ENCODE assay signal across 17 cellular contexts in genomic region chr17:43033947-43034622, GRCh38. TPM values are rescaled to one million over a fixed set of nuclear protein-coding genes. Genes with fewer than 3 reads are reported as not detected.
DNase-seq lines count a peak whose midpoint lies in the region; ATAC-seq and TF ChIP-seq lines count a peak whose summit lies in the region.
"Had no signal": no experiment of that assay in that cellular context is flagged by ENCODE, and none has a peak within 500 bp of the region (broad histone marks: within the 10 kb centered on the region; RNA-seq: fewer than 3 reads in every experiment).

No MANE protein-coding gene starts in this region.

- no peak for TF ChIP-seq CTCF in type B pancreatic cell (conservative IDR thresholded peaks at IDR 0.05)

- no peaks in the 10 kb centered on the region for H3K4me1 Mint-ChIP-seq in activated CD4-positive, alpha-beta T cell treated with anti-CD3 and anti-CD28 coated beads, Interleukin-2, amount 10 ng/mL, durations not matched to agents 7 days and 5 days
- peaks cover 24% of the 10 kb centered on the region for H3K4me1 Mint-ChIP-seq in type B pancreatic cell (ENCODE audit: unreplicated experiment)
- H3K4me1 Mint-ChIP-seq: activated CD4-positive, alpha-beta T cell treated with anti-CD3 and anti-CD28 coated beads, Interleukin-2, amount 10 ng/mL, durations not matched to agents 24 days and 14 days; naive thymus-derived CD8-positive, alpha-beta T cell had no signal

- DNase-seq in activated CD4-positive, alpha-beta T cell treated with anti-CD3 and anti-CD28 coated beads, Interleukin-2, amount 10 ng/mL, durations not matched to agents 7 days and 5 days, result no peak
- no peak for DNase-seq in activated CD4-positive, alpha-beta T cell treated with anti-CD3 and anti-CD28 coated beads, Interleukin-2, amount 50 U/mL, for 1 hour
- DNase-seq in medulla oblongata (ENCODE audit: extremely low spot score) (peak; percentile 52), type B pancreatic cell (ENCODE audit: extremely low spot score, unreplicated experiment) (no peak), SW 1271 (lab: John Stamatoyannopoulos, UW) (no peak), ureter (ENCODE audit: low spot score) (no peak), iPS-NIHi7 (ENCODE audit: extremely low spot score) (no peak)
- DNase-seq: activated CD4-positive, alpha-beta T cell treated with anti-CD3 and anti-CD28 coated beads, Interleukin-2, amount 10 ng/mL, durations not matched to agents 24 days and 14 days; activated effector memory CD4-positive, alpha-beta T cell treated with anti-CD3 and anti-CD28 coated beads, Interleukin-2, amount 50 U/mL, for 16 hours; esophagus squamous epithelium; naive thymus-derived CD8-positive, alpha-beta T cell; PC-3; stimulated activated CD4-positive, alpha-beta T cell treated with anti-CD3 and anti-CD28 coated beads, Interleukin-12 subunit alpha, Interleukin-12 subunit beta, amount 100 ng/mL, for 4 hours; upper lobe of left lung had no signal

- POLR2A ChIA-PET in activated CD4-positive, alpha-beta T cell treated with anti-CD3 and anti-CD28 coated beads, Interleukin-2, amount 10 ng/mL, durations not matched to agents 7 days and 5 days (lab: Charles Lee), result interaction anchor here (0.6 kb wide), 1 partner anchor 118 kb away, joined by 3 read pairs; no protein-coding TSS in a partner anchor

- H3K9me3 Mint-ChIP-seq in activated CD4-positive, alpha-beta T cell treated with anti-CD3 and anti-CD28 coated beads, Interleukin-2, amount 10 ng/mL, durations not matched to agents 7 days and 5 days, result no peaks in the 10 kb centered on the region
- H3K9me3 Mint-ChIP-seq in type B pancreatic cell, result no peaks in the 10 kb centered on the region
- H3K9me3 Mint-ChIP-seq: activated CD4-positive, alpha-beta T cell treated with anti-CD3 and anti-CD28 coated beads, Interleukin-2, amount 10 ng/mL, durations not matched to agents 24 days and 14 days; naive thymus-derived CD8-positive, alpha-beta T cell; T-helper 1 cell treated with Interleukin-12 subunit alpha and Interleukin-12 subunit beta and Interleukin-4 antibody, amounts not matched to agents 30 μg/mL and 1 μg/mL, for 36 hours had no signal

- no peak overlapping the region for H3K4me3 Mint-ChIP-seq in activated CD4-positive, alpha-beta T cell treated with anti-CD3 and anti-CD28 coated beads, Interleukin-2, amount 10 ng/mL, durations not matched to agents 7 days and 5 days
- peak overlapping the region; percentile 69 for H3K4me3 Mint-ChIP-seq in type B pancreatic cell
- H3K4me3 Mint-ChIP-seq: activated CD4-positive, alpha-beta T cell treated with anti-CD3 and anti-CD28 coated beads, Interleukin-2, amount 10 ng/mL, durations not matched to agents 24 days and 14 days; naive thymus-derived CD8-positive, alpha-beta T cell; T-helper 1 cell treated with Interleukin-12 subunit alpha and Interleukin-12 subunit beta and Interleukin-4 antibody, amounts not matched to agents 30 μg/mL and 1 μg/mL, for 36 hours had no signal

- H3K36me3 Mint-ChIP-seq in activated CD4-positive, alpha-beta T cell treated with anti-CD3 and anti-CD28 coated beads, Interleukin-2, amount 10 ng/mL, durations not matched to agents 7 days and 5 days (ENCODE audit: low read depth), result no peaks in the 10 kb centered on the region
- no peaks in the 10 kb centered on the region for H3K36me3 Mint-ChIP-seq in type B pancreatic cell
- H3K36me3 Mint-ChIP-seq: naive thymus-derived CD8-positive, alpha-beta T cell had no signal

- peak; percentile 41; the same call in 2 of the 3 replicates for ATAC-seq in SK-N-SH treated with all-trans-retinoic acid at 6 μM for 48 hours
- ATAC-seq: GM12878; naive thymus-derived CD8-positive, alpha-beta T cell; PC-3 had no signal

- CTCF ChIA-PET in activated CD4-positive, alpha-beta T cell treated with anti-CD3 and anti-CD28 coated beads, Interleukin-2, amount 10 ng/mL, durations not matched to agents 7 days and 5 days (lab: Charles Lee), result interaction anchor here (0.6 to 1.0 kb wide), 2 partner anchors 10 to 127 kb away, joined by 3 to 5 read pairs; no protein-coding TSS in a partner anchor

- H3K27ac Mint-ChIP-seq in activated CD4-positive, alpha-beta T cell treated with anti-CD3 and anti-CD28 coated beads, Interleukin-2, amount 10 ng/mL, durations not matched to agents 7 days and 5 days, result peak overlapping the region; percentile 46
- H3K27ac Mint-ChIP-seq in type B pancreatic cell, result peak overlapping the region; percentile 64
- H3K27ac Mint-ChIP-seq: activated CD4-positive, alpha-beta T cell treated with anti-CD3 and anti-CD28 coated beads, Interleukin-2, amount 10 ng/mL, durations not matched to agents 24 days and 14 days; T-helper 1 cell treated with Interleukin-12 subunit alpha and Interleukin-12 subunit beta and Interleukin-4 antibody, amounts not matched to agents 30 μg/mL and 1 μg/mL, for 36 hours had no signal

- H3K27me3 Mint-ChIP-seq in activated CD4-positive, alpha-beta T cell treated with anti-CD3 and anti-CD28 coated beads, Interleukin-2, amount 10 ng/mL, durations not matched to agents 7 days and 5 days, result no peaks in the 10 kb centered on the region
- H3K27me3 Mint-ChIP-seq in type B pancreatic cell, result no peaks in the 10 kb centered on the region
- H3K27me3 Mint-ChIP-seq: activated CD4-positive, alpha-beta T cell treated with anti-CD3 and anti-CD28 coated beads, Interleukin-2, amount 10 ng/mL, durations not matched to agents 24 days and 14 days; naive thymus-derived CD8-positive, alpha-beta T cell had no signal

TF ChIP-seq in SK-N-SH treated with all-trans-retinoic acid at 6 μM for 48 hours, 23 proteins besides CTCF, POLR2A, EP300 and RAD21 (continues in another document):
- no peak for TF ChIP-seq CSDC2 (CRISPR knock-in tag; IDR thresholded peaks at IDR 0.05)
- no peak for TF ChIP-seq GLIS3 (CRISPR knock-in tag; IDR thresholded peaks at IDR 0.05)
- no peak for TF ChIP-seq RARB (CRISPR knock-in tag; IDR thresholded peaks at IDR 0.05)
- no peak for TF ChIP-seq ZNF8 (CRISPR knock-in tag; IDR thresholded peaks at IDR 0.05)
- no peak for TF ChIP-seq TOX (CRISPR knock-in tag; IDR thresholded peaks at IDR 0.05; ENCODE audit: borderline replicate concordance)
- no peak for TF ChIP-seq TSHZ2 (CRISPR knock-in tag; IDR thresholded peaks at IDR 0.05)
- no peak for TF ChIP-seq CSRNP3 (CRISPR knock-in tag; IDR thresholded peaks at IDR 0.05)
- TF ChIP-seq ZNF565 (CRISPR knock-in tag; conservative IDR thresholded peaks at IDR 0.05; ENCODE audit: low read depth), result no peak

RNA-seq across cellular contexts. Expression of gene RND2, which starts 9.1 kb away (rescaled TPM):
- total RNA-seq in activated CD4-positive, alpha-beta T cell treated with anti-CD3 and anti-CD28 coated beads, Interleukin-2, amount 10 ng/mL, durations not matched to agents 7 days and 5 days, result under 1 TPM in 1 of 2 experiments, not detected in 1; 0.05 TPM
- total RNA-seq in type B pancreatic cell (ENCODE audit: low replicate concordance) (3.3 and 7.1 TPM in 2 replicates), ureter (3.0 TPM)
- total RNA-seq: GM12878 had no signal

RNA-seq across cellular contexts. Expression of gene VAT1, which starts 11.9 kb away (rescaled TPM):
- 10 to 100 TPM; 10.2 to 12.8 TPM for total RNA-seq in activated CD4-positive, alpha-beta T cell treated with anti-CD3 and anti-CD28 coated beads, Interleukin-2, amount 10 ng/mL, durations not matched to agents 7 days and 5 days
- total RNA-seq in type B pancreatic cell (ENCODE audit: low replicate concordance) (167 and 274 TPM in 2 replicates), ureter (128 TPM)

RNA-seq across cellular contexts. Expression of gene IFI35, which starts 27.5 kb away (rescaled TPM):
- 100 to 1,000 TPM; 125 to 137 TPM for total RNA-seq in activated CD4-positive, alpha-beta T cell treated with anti-CD3 and anti-CD28 coated beads, Interleukin-2, amount 10 ng/mL, durations not matched to agents 7 days and 5 days
- total RNA-seq in type B pancreatic cell (ENCODE audit: low replicate concordance) (6.6 and 8.8 TPM in 2 replicates), ureter (30.5 TPM)

RNA-seq across cellular contexts. Expression of gene RPL27, which starts 35.9 kb away (rescaled TPM):
- total RNA-seq in activated CD4-positive, alpha-beta T cell treated with anti-CD3 and anti-CD28 coated beads, Interleukin-2, amount 10 ng/mL, durations not matched to agents 7 days and 5 days, result 1,000 to 10,000 TPM; 1,014 to 1,124 TPM
- total RNA-seq in type B pancreatic cell (ENCODE audit: low replicate concordance), result 1,148 and 1,194 TPM in 2 replicates
- total RNA-seq in ureter, result 1,133 TPM

RNA-seq across cellular contexts. Expression of gene RUNDC1, which starts 53.7 kb away (rescaled TPM):
- total RNA-seq in activated CD4-positive, alpha-beta T cell treated with anti-CD3 and anti-CD28 coated beads, Interleukin-2, amount 10 ng/mL, durations not matched to agents 7 days and 5 days, result 10 to 100 TPM; 13.0 to 14.0 TPM
- total RNA-seq in type B pancreatic cell (ENCODE audit: low replicate concordance) (18.2 and 19.7 TPM in 2 replicates), ureter (24.7 TPM)
